Comparison of ENCODE assay signal across 8 cellular contexts in genomic region chr17:2511462-2512369, GRCh38. TPM values are rescaled to one million over a fixed set of nuclear protein-coding genes. Genes with fewer than 3 reads are reported as not detected.
DNase-seq lines count a peak whose midpoint lies in the region; ATAC-seq and TF ChIP-seq lines count a peak whose summit lies in the region.

METTL16 (minus strand) TSS chr17:2511888; CDS start chr17:2502331, 9,557 bp downstream.

- no peaks in the 10 kb centered on the region for H3K27me3 ChIP-seq in testis

- no peaks in the 10 kb centered on the region for H3K9me3 ChIP-seq in testis

- DNase-seq in GM10266 (ENCODE audit: extremely low spot score) = peak; percentile 98
- DNase-seq in NCI-H1092 treated with DMSO at 0.1 percent for 48 hours (lab: John Stamatoyannopoulos, UW) = peak; percentile 96
- peak; percentile 99 for DNase-seq in activated naive CD4-positive, alpha-beta T cell treated with anti-CD3 and anti-CD28 coated beads, Interleukin-2, amount 50 U/mL, for 16 hours
- DNase-seq in glomerular visceral epithelial cell (ENCODE audit: extremely low spot score) = peak; percentile 98
- DNase-seq in omental fat pad (ENCODE audit: low spot score) = peak; percentile 100
- peak; percentile 100 for DNase-seq in testis

- H3K4me3 ChIP-seq in testis = peak within 1 kb of the TSS; percentile 83 to 86

- peak; percentile 72 for TF ChIP-seq POLR2A in testis (IDR thresholded peaks at IDR 0.05)

- intact Hi-C loops in testis (cut with DNase I; ENCODE audit: low total_unique reads) = no loop called here

- TF ChIP-seq CTCF in GM10266 (IDR thresholded peaks at IDR 0.05; ENCODE audit: control insufficient read depth, insufficient read depth, low read depth, missing control alignments) (no peak), omental fat pad (IDR thresholded peaks at IDR 0.05) (no peak), testis (IDR thresholded peaks at IDR 0.05) (no peak)

- 0 to 1% methylated on average over 34 to 49 of the region's 49 CpGs for WGBS in testis, 2 donors

- ATAC-seq in HG02623 (IDR thresholded peaks at IDR 0.05; ENCODE audit: unreplicated experiment) = peak; percentile 95
- peak; percentile 99 for ATAC-seq in SK-N-SH treated with all-trans-retinoic acid at 6 μM for 48 hours
- peak; percentile 98 for ATAC-seq in omental fat pad (ENCODE audit: low FRiP score)

- no peaks in the 10 kb centered on the region for H3K36me3 ChIP-seq in testis (ENCODE audit: low read depth, missing control alignments)

- H3K4me1 ChIP-seq in testis = peaks cover 20% of the 10 kb centered on the region

- H3K27ac ChIP-seq in testis = peak within 1 kb of the TSS; percentile 89 to 95

TF ChIP-seq in SK-N-SH treated with all-trans-retinoic acid at 6 μM for 48 hours, 23 proteins besides CTCF, POLR2A, EP300 and RAD21:
- no peak for TF ChIP-seq ZFP3 (CRISPR knock-in tag; IDR thresholded peaks at IDR 0.05)
- TF ChIP-seq ZNF70 (CRISPR knock-in tag; IDR thresholded peaks at IDR 0.05) = peak; percentile 97
- 0 out of 2 replicates have a peak, but pooled peaks have one; percentile 28 for TF ChIP-seq ZNF8 (CRISPR knock-in tag; IDR thresholded peaks at IDR 0.05)
- TF ChIP-seq POU6F1 (CRISPR knock-in tag; IDR thresholded peaks at IDR 0.05; ENCODE audit: borderline replicate concordance, low read depth) = no peak
- TF ChIP-seq PATZ1 (CRISPR knock-in tag; IDR thresholded peaks at IDR 0.05; ENCODE audit: borderline replicate concordance) = no peak

RNA-seq across cellular contexts. Expression of gene METTL16, which starts in this region (rescaled TPM):
- total RNA-seq in omental fat pad (10 to 100 TPM; 12.6 to 45.1 (median 19.1) TPM), testis (10 to 100 TPM; 42.7 to 53.6 TPM)
- 23.1 TPM for polyA plus RNA-seq in testis (ENCODE audit: insufficient read depth, low read depth, low replicate concordance)

Comparison
In these comparisons a context has a peak if more than half of its experiments do, and no peak if none do; other contexts are left out.
1. Peak in every context shown above with its lines: DNase-seq, ATAC-seq, H3K4me3 ChIP-seq and H3K27ac ChIP-seq.